ENCODE assay signal across 19 cellular contexts in genomic region chr4:98909646-98910045, GRCh38. TPM values are rescaled to one million over a fixed set of nuclear protein-coding genes. Genes with fewer than 3 reads are reported as not detected.
A peak's percentile ranks its signal among the peaks of the same experiment; 100 is the strongest.
DNase-seq lines count a peak whose midpoint lies in the region; ATAC-seq and TF ChIP-seq lines count a peak whose summit lies in the region.
"Had no signal": no experiment of that assay in that cellular context is flagged by ENCODE, and none has a peak within 500 bp of the region (broad histone marks: within the 10 kb centered on the region; RNA-seq: fewer than 3 reads in every experiment).

No MANE protein-coding gene starts in this region.

- no peaks in the 10 kb centered on the region for H3K27me3 ChIP-seq in A673 (replicated peaks; ENCODE audit: insufficient read depth, low read depth, low read length, poor library complexity)
- no peaks in the 10 kb centered on the region for H3K27me3 ChIP-seq in CD8-positive, alpha-beta memory T cell (ENCODE audit: insufficient read depth, low read length, poor library complexity, severe bottlenecking)
- no peaks in the 10 kb centered on the region for H3K27me3 ChIP-seq in upper lobe of right lung
- H3K27me3 ChIP-seq: hepatocyte had no signal

- DNase-seq in A673 (ENCODE audit: low spot score) (no peak), naive B cell (no peak), upper lobe of right lung (no peak), NCI-H1436 treated with DMSO at 0.1 percent for 48 hours (lab: John Stamatoyannopoulos, UW) (no peak), HuH-7 (ENCODE audit: low spot score) (no peak)
- no peak for DNase-seq in CD8-positive, alpha-beta memory T cell
- DNase-seq: activated CD4-positive, alpha-beta T cell treated with anti-CD3 and anti-CD28 coated beads, Interleukin-2, amount 10 ng/mL, durations not matched to agents 24 days and 14 days; erythroblast; foreskin melanocyte; NCI-H1417 treated with DMSO at 0.1 percent for 48 hours; NCI-H82; SIG-M5; stimulated activated naive CD4-positive, alpha-beta T cell; T-cell had no signal

- peaks cover 54 to 78% (median 60%) of the 10 kb centered on the region in 3 donors for H3K4me1 Mint-ChIP-seq in CD8-positive, alpha-beta memory T cell
- peaks cover 37 to 74% (median 63%) of the 10 kb centered on the region in 3 donors for H3K4me1 Mint-ChIP-seq in naive B cell

- CTCF ChIA-PET in A673 (lab: Charles Lee) = no interaction called here
- CTCF ChIA-PET in CD8-positive, alpha-beta memory T cell (lab: Charles Lee) = no interaction called here

- peaks cover 0 to 15% (median 3%) of the 10 kb centered on the region in 3 donors for H3K36me3 Mint-ChIP-seq in CD8-positive, alpha-beta memory T cell
- peaks cover 0 to 8% of the 10 kb centered on the region in 2 donors for H3K36me3 Mint-ChIP-seq in naive B cell

- ATAC-seq in naive B cell (ENCODE audit: low read depth in 2 of 2) (no peak), upper lobe of right lung (no peak)
- ATAC-seq: HCT116, T-cell had no signal

- H3K27me3 Mint-ChIP-seq in CD8-positive, alpha-beta memory T cell = no peaks in the 10 kb centered on the region
- no peaks in the 10 kb centered on the region for H3K27me3 Mint-ChIP-seq in naive B cell
- H3K27me3 Mint-ChIP-seq: activated CD4-positive, alpha-beta T cell treated with anti-CD3 and anti-CD28 coated beads, Interleukin-2, amount 10 ng/mL, durations not matched to agents 24 days and 14 days; central memory CD8-positive, alpha-beta T cell; T-cell had no signal

- H3K27ac ChIP-seq in A673 (ENCODE audit: low read depth, low read length, poor library complexity, severe bottlenecking) (peak overlapping the region; percentile 22), VCaP (peak overlapping the region; percentile 33), upper lobe of right lung (no peak overlapping the region)
- H3K27ac ChIP-seq in CD8-positive, alpha-beta memory T cell (ENCODE audit: low read depth, low read length) = no peak overlapping the region
- H3K27ac ChIP-seq: hepatocyte had no signal

- H3K9me3 ChIP-seq in A673 (ENCODE audit: low read depth, low read length, poor library complexity, severe bottlenecking) = no peaks in the 10 kb centered on the region
- no peaks in the 10 kb centered on the region for H3K9me3 ChIP-seq in CD8-positive, alpha-beta memory T cell (ENCODE audit: low read length)
- no peaks in the 10 kb centered on the region for H3K9me3 ChIP-seq in upper lobe of right lung

- peak overlapping the region in 4 of 7 donors; percentile 11 to 47 (median 18) for H3K4me3 Mint-ChIP-seq in CD8-positive, alpha-beta memory T cell
- H3K4me3 Mint-ChIP-seq in naive B cell = peak overlapping the region in 1 of 8 donors; percentile 11
- H3K4me3 Mint-ChIP-seq: activated CD4-positive, alpha-beta T cell treated with anti-CD3 and anti-CD28 coated beads, Interleukin-2, amount 10 ng/mL, durations not matched to agents 24 days and 14 days; central memory CD8-positive, alpha-beta T cell had no signal

- H3K4me1 ChIP-seq in A673 (ENCODE audit: insufficient read depth, low read length, poor library complexity, severe bottlenecking) (peaks cover 22% of the 10 kb centered on the region), upper lobe of right lung (peaks cover 10% of the 10 kb centered on the region)
- peaks cover 37% of the 10 kb centered on the region for H3K4me1 ChIP-seq in CD8-positive, alpha-beta memory T cell (ENCODE audit: insufficient read depth, low read length)

- H3K4me3 ChIP-seq in A673 (ENCODE audit: low read depth, low read length, poor library complexity, severe bottlenecking) = no peak overlapping the region
- H3K4me3 ChIP-seq in CD8-positive, alpha-beta memory T cell (ENCODE audit: low read length) = no peak overlapping the region
- H3K4me3 ChIP-seq in upper lobe of right lung = no peak overlapping the region
- H3K4me3 ChIP-seq: hepatocyte, lung had no signal

- no TSS peak for BruUV-seq in A673 (replicated peaks; lab: Mats Ljungman, UMichigan)

- H3K9me3 Mint-ChIP-seq in CD8-positive, alpha-beta memory T cell = no peaks in the 10 kb centered on the region
- no peaks in the 10 kb centered on the region for H3K9me3 Mint-ChIP-seq in naive B cell
- H3K9me3 Mint-ChIP-seq: activated CD4-positive, alpha-beta T cell treated with anti-CD3 and anti-CD28 coated beads, Interleukin-2, amount 10 ng/mL, durations not matched to agents 24 days and 14 days; central memory CD8-positive, alpha-beta T cell; T-cell had no signal

- intact Hi-C loops in A673 (cut with micrococcal nuclease; ENCODE audit: unreplicated experiment) (loop anchor here (5.0 kb wide), 1 partner anchor 762 kb away; no protein-coding TSS in a partner anchor), upper lobe of right lung (cut with DNase I) (no loop called here)

- no peak for TF ChIP-seq CTCF in A673 (conservative IDR thresholded peaks at IDR 0.05; ENCODE audit: low read depth, low read length)
- TF ChIP-seq CTCF in VCaP (conservative IDR thresholded peaks at IDR 0.05) = no peak
- TF ChIP-seq CTCF in upper lobe of right lung (IDR thresholded peaks at IDR 0.05) = no peak

- POLR2A ChIA-PET in A673 (lab: Charles Lee; ENCODE audit: low non-redundant PET) = no interaction called here
- POLR2A ChIA-PET in CD8-positive, alpha-beta memory T cell (lab: Charles Lee) = no interaction called here

- H3K36me3 ChIP-seq in A673 (ENCODE audit: insufficient read depth, low read length, poor library complexity, severe bottlenecking) = peaks cover 4% of the 10 kb centered on the region
- H3K36me3 ChIP-seq in CD8-positive, alpha-beta memory T cell (ENCODE audit: insufficient read depth, low read length) = no peaks in the 10 kb centered on the region
- H3K36me3 ChIP-seq in upper lobe of right lung = no peaks in the 10 kb centered on the region

- H3K27ac Mint-ChIP-seq in CD8-positive, alpha-beta memory T cell = peak overlapping the region in 4 of 8 donors; percentile 6 to 74 (median 48)
- peak overlapping the region in 5 of 6 donors; percentile 1 to 92 (median 50) for H3K27ac Mint-ChIP-seq in naive B cell
- H3K27ac Mint-ChIP-seq: activated CD4-positive, alpha-beta T cell treated with anti-CD3 and anti-CD28 coated beads, Interleukin-2, amount 10 ng/mL, durations not matched to agents 24 days and 14 days had no signal

RNA-seq across cellular contexts. Expression of gene EIF4E, which starts 19.3 kb away (rescaled TPM):
- total RNA-seq in A673 (2021) (154 and 179 TPM in 2 replicates), upper lobe of right lung (58.6 TPM)
- 100 to 1,000 TPM; 157 to 168 TPM for total RNA-seq in CD8-positive, alpha-beta memory T cell
- 58.5 TPM for polyA plus RNA-seq in CD8-positive, alpha-beta memory T cell
- polyA plus RNA-seq in naive B cell (ENCODE audit: low read depth in 6 of 6) = 100 to 1,000 TPM in 1 of 6 donors, 10 to 100 TPM in 5; 60.2 to 111 (median 70.2) TPM

Comparison
In these comparisons a context has a peak if more than half of its experiments do, and no peak if none do; other contexts are left out.
1. H3K27ac ChIP-seq: peak in A673 (single experiment) and VCaP (single experiment); none in CD8-positive, alpha-beta memory T cell (single experiment) and upper lobe of right lung (single experiment).